1 cellular context compared by ENCODE assay signal in genomic region chr3:157088506-157089454, GRCh38.
TF ChIP-seq lines count a peak whose summit lies in the region.

No MANE protein-coding gene starts in this region.

TF ChIP-seq in HepG2, 621 proteins besides CTCF, POLR2A, EP300 and RAD21 (continued from another document and continues in another):
- TF ChIP-seq SAFB2 (CRISPR knock-in tag; IDR thresholded peaks at IDR 0.05; ENCODE audit: borderline replicate concordance, low read depth) (peak; percentile 43; the same call in 1 of the 2 replicates), FLYWCH1 (CRISPR knock-in tag; IDR thresholded peaks at IDR 0.05) (peak; percentile 90), ZNF512 (CRISPR knock-in tag; IDR thresholded peaks at IDR 0.05) (0 out of 2 replicates have a peak, but pooled peaks have one; percentile 36), TOE1 (CRISPR knock-in tag; IDR thresholded peaks at IDR 0.05) (peak; percentile 83; the same call in 1 of the 2 replicates), ZNF672 (CRISPR knock-in tag; IDR thresholded peaks at IDR 0.05) (no peak; the same call in 1 of the 2 replicates), FOXO1 (CRISPR knock-in tag; IDR thresholded peaks at IDR 0.05) (0 out of 2 replicates have a peak, but pooled peaks have one; percentile 24), FOSL2 (CRISPR knock-in tag; IDR thresholded peaks at IDR 0.05) (no peak; the same call in 1 of the 2 replicates), ATF7 (IDR thresholded peaks at IDR 0.05) (no peak), ATF7 (CRISPR knock-in tag; IDR thresholded peaks at IDR 0.05) (peak; percentile 80), ZNF234 (CRISPR knock-in tag; conservative IDR thresholded peaks at IDR 0.05) (peak; percentile 98; the same call in 1 of the 2 replicates), MXD1 (CRISPR knock-in tag; IDR thresholded peaks at IDR 0.05) (peak; percentile 83; the same call in 1 of the 2 replicates), BCL6 (CRISPR knock-in tag; IDR thresholded peaks at IDR 0.05) (peak; percentile 30), ETV6 (CRISPR knock-in tag; conservative IDR thresholded peaks at IDR 0.05) (peak; percentile 57; the same call in 1 of the 2 replicates), ZNF260 (CRISPR knock-in tag; IDR thresholded peaks at IDR 0.05; ENCODE audit: borderline replicate concordance, low read depth) (0 out of 2 replicates have a peak, but pooled peaks have one; percentile 22), ERF (CRISPR knock-in tag; IDR thresholded peaks at IDR 0.05) (peak; percentile 75), ATF7-NPFF (CRISPR knock-in tag; IDR thresholded peaks at IDR 0.05; ENCODE audit: low read depth) (peak; percentile 83; the same call in 1 of the 2 replicates), NRL (CRISPR knock-in tag; IDR thresholded peaks at IDR 0.05; ENCODE audit: borderline replicate concordance) (peak; percentile 99), ZFX (CRISPR knock-in tag; IDR thresholded peaks at IDR 0.05; ENCODE audit: low read depth) (peak; percentile 86), MNT (IDR thresholded peaks at IDR 0.05) (no peak), SP5 (CRISPR knock-in tag; IDR thresholded peaks at IDR 0.05; ENCODE audit: borderline replicate concordance, low read depth) (peak; percentile 86), NFE2L1 (CRISPR knock-in tag; IDR thresholded peaks at IDR 0.05; ENCODE audit: borderline replicate concordance) (peak; percentile 56; the same call in 1 of the 2 replicates), THAP8 (CRISPR knock-in tag; IDR thresholded peaks at IDR 0.05; ENCODE audit: borderline replicate concordance) (peak; percentile 90; the same call in 1 of the 2 replicates), NFIC (IDR thresholded peaks at IDR 0.05; ENCODE audit: low read length) (no peak), ZNF589 (CRISPR knock-in tag; conservative IDR thresholded peaks at IDR 0.05) (peak; percentile 83), ZKSCAN8 (CRISPR knock-in tag; IDR thresholded peaks at IDR 0.05; ENCODE audit: borderline replicate concordance) (peak; percentile 29; the same call in 1 of the 2 replicates), PHF20 (CRISPR knock-in tag; IDR thresholded peaks at IDR 0.05) (0 out of 2 replicates have a peak, but pooled peaks have one; percentile 47), ZNF780A (CRISPR knock-in tag; IDR thresholded peaks at IDR 0.05) (peak; percentile 78; the same call in 1 of the 2 replicates), ZNF747 (CRISPR knock-in tag; IDR thresholded peaks at IDR 0.05; ENCODE audit: borderline replicate concordance) (peak; percentile 53; the same call in 1 of the 2 replicates), POLR2AphosphoS5 (IDR thresholded peaks at IDR 0.05; ENCODE audit: low read depth, low read length) (peak; percentile 71), GMEB1 (CRISPR knock-in tag; IDR thresholded peaks at IDR 0.05; ENCODE audit: borderline replicate concordance) (peak; percentile 78), BORCS8-MEF2B (CRISPR knock-in tag; IDR thresholded peaks at IDR 0.05) (peak; percentile 94), HBP1 (CRISPR knock-in tag; IDR thresholded peaks at IDR 0.05; ENCODE audit: low read depth) (peak; percentile 87; the same call in 1 of the 2 replicates), ZNF362 (CRISPR knock-in tag; IDR thresholded peaks at IDR 0.05; ENCODE audit: borderline replicate concordance) (0 out of 2 replicates have a peak, but pooled peaks have one; percentile 49), YEATS4 (CRISPR knock-in tag; IDR thresholded peaks at IDR 0.05; ENCODE audit: borderline replicate concordance) (peak; percentile 91), GATA4 (IDR thresholded peaks at IDR 0.05; ENCODE audit: borderline replicate concordance, low read depth) (no peak), CHCHD3 (CRISPR knock-in tag; IDR thresholded peaks at IDR 0.05) (no peak), ZNF296 (CRISPR knock-in tag; conservative IDR thresholded peaks at IDR 0.05) (no peak), ZNF670 (CRISPR knock-in tag; IDR thresholded peaks at IDR 0.05; ENCODE audit: borderline replicate concordance) (peak; percentile 95), SKIL (CRISPR knock-in tag; IDR thresholded peaks at IDR 0.05; ENCODE audit: borderline replicate concordance) (peak; percentile 56; the same call in 1 of the 2 replicates), NFE2 (CRISPR knock-in tag; IDR thresholded peaks at IDR 0.05) (no peak), ZMAT5 (CRISPR knock-in tag; IDR thresholded peaks at IDR 0.05; ENCODE audit: borderline replicate concordance, low read depth) (no peak), NFAT5 (CRISPR knock-in tag; IDR thresholded peaks at IDR 0.05) (no peak), TP53 (CRISPR knock-in tag; conservative IDR thresholded peaks at IDR 0.05) (no peak; the same call in 1 of the 2 replicates), ZNF136 (CRISPR knock-in tag; IDR thresholded peaks at IDR 0.05; ENCODE audit: low read depth) (peak; percentile 98), ATRX (CRISPR knock-in tag; IDR thresholded peaks at IDR 0.05; ENCODE audit: borderline replicate concordance) (no peak)
